Comparison of ENCODE assay signal across 8 cellular contexts in the genomic region with DNA sequence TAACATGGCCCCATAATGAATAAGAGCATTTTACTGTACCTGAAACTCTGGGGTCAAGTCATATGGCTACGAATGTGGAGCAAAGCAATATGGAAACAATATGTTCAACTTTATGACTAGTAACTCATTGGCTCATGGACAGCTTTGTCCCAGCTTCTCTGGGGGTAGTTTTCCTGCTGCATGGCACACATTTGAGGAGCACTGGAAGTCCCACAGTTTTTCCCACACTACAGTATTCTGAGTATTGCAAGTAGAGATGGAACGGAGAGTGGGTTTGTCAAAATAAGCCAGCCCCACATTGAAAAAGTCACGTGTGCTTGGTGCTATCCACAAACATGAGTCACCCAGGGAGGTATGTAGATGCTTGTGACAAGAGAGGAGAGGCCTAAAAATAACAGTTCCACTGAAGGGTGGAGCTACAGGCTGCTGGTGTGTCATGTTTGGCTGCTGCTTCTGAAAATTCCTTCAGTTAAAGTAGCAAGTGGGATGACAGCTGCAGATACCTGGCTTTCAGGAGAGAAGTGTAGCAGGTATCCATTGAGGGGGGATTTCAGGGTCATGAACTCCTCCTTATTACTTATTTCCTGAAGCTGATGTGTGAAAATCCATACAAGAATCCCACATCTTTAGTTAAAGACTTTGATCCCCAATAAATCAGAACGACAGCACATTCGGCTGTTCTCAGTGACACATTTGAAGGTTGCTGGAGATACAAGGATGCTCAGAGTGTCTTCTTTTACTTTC. TPM values are rescaled to one million over a fixed set of nuclear protein-coding genes. Genes with fewer than 3 reads are reported as not detected.
DNase-seq lines count a peak whose midpoint lies in the region; ATAC-seq, FAIRE-seq and TF ChIP-seq lines count a peak whose summit lies in the region.

No MANE protein-coding gene starts in this region.

- no peak for TF ChIP-seq CTCF in RWPE2 (IDR thresholded peaks at IDR 0.05; ENCODE audit: poor library complexity, severe bottlenecking)
- TF ChIP-seq CTCF in foreskin keratinocyte (conservative IDR thresholded peaks at IDR 0.05): peak; percentile 4
- no peak for TF ChIP-seq CTCF in sigmoid colon (IDR thresholded peaks at IDR 0.05)
- TF ChIP-seq CTCF in D721Med (IDR thresholded peaks at IDR 0.05; ENCODE audit: insufficient read depth, missing control alignments): no peak

- H3K9me3 ChIP-seq in RWPE2 (ENCODE audit: severe bottlenecking): peaks cover 7% of the 10 kb centered on the region
- no peaks in the 10 kb centered on the region for H3K9me3 ChIP-seq in sigmoid colon

- peak in 1 of 4 donors; percentile 62 for TF ChIP-seq EP300 in sigmoid colon (IDR thresholded peaks at IDR 0.05)

- H3K4me1 ChIP-seq in RWPE2 (ENCODE audit: insufficient read depth, poor library complexity, severe bottlenecking) (peaks cover 37% of the 10 kb centered on the region), foreskin keratinocyte (peaks cover 36% of the 10 kb centered on the region), sigmoid colon (peaks cover 0 to 38% (median 36%) of the 10 kb centered on the region in 4 donors)

- no peak for FAIRE-seq in D721Med (lab: Jason Lieb, UNC)

- DNase-seq in GM03348 (ENCODE audit: low spot score) (peak; percentile 88), RWPE2 (ENCODE audit: low spot score) (no peak), foreskin keratinocyte (peak; percentile 96 to 98), sigmoid colon (peak; percentile 70), D721Med (ENCODE audit: insufficient read length, low spot score) (no peak), DMS79 treated with DMSO at 0.1 percent for 48 hours (lab: John Stamatoyannopoulos, UW) (no peak)

- TF ChIP-seq POLR2A in sigmoid colon (IDR thresholded peaks at IDR 0.05): no peak

- H3K27ac ChIP-seq in RWPE2 (ENCODE audit: poor library complexity, severe bottlenecking) (peak overlapping the region; percentile 95), foreskin keratinocyte (peak overlapping the region; percentile 98), sigmoid colon (peak overlapping the region; percentile 41 to 72 (median 53))

- 36 to 61% methylated on average over 5 of the region's 5 CpGs for WGBS in sigmoid colon, 2 donors

- peak; percentile 70 for ATAC-seq in RWPE2 (ENCODE audit: low read depth)
- peak; percentile 77 for ATAC-seq in foreskin keratinocyte
- no peak for ATAC-seq in GM21367 (IDR thresholded peaks at IDR 0.05; ENCODE audit: unreplicated experiment)
- no peak for ATAC-seq in GM21390 (IDR thresholded peaks at IDR 0.05; ENCODE audit: unreplicated experiment)

- H3K27me3 ChIP-seq in RWPE2 (ENCODE audit: insufficient read depth, poor library complexity, severe bottlenecking) (no peaks in the 10 kb centered on the region), foreskin keratinocyte (no peaks in the 10 kb centered on the region), sigmoid colon (no peaks in the 10 kb centered on the region)

- intact Hi-C loops in sigmoid colon (cut with DNase I): loop anchor here (10.0 kb wide), 1 partner anchor 301 kb away; the partner anchor contains the start of gene GATA6

- H3K36me3 ChIP-seq in RWPE2 (ENCODE audit: low read depth) (no peaks in the 10 kb centered on the region), sigmoid colon (no peaks in the 10 kb centered on the region)

- H3K4me3 ChIP-seq in RWPE2 (ENCODE audit: severe bottlenecking) (no peak overlapping the region), sigmoid colon (no peak overlapping the region)

RNA-seq across cellular contexts. Expression of gene CTAGE1, which starts 48.3 kb away (rescaled TPM):
- total RNA-seq in foreskin keratinocyte: not detected in 2 replicates
- not detected in 2 replicates for polyA plus RNA-seq in foreskin keratinocyte
- total RNA-seq in sigmoid colon: not detected
- polyA plus RNA-seq in sigmoid colon: not detected

Comparison
In these comparisons a context has a peak if more than half of its experiments do, and no peak if none do; other contexts are left out.
1. DNase-seq: peak in GM03348 (single experiment), foreskin keratinocyte (2 of 2) and sigmoid colon (single experiment); none in RWPE2 (single experiment), D721Med (single experiment) and DMS79 treated with DMSO at 0.1 percent for 48 hours (single experiment).
2. ATAC-seq: peak in RWPE2 (single experiment) and foreskin keratinocyte (single experiment); none in GM21367 (single experiment) and GM21390 (single experiment).
3. Peak in every context shown above with its lines, with median percentiles within 50 percentile points of each other: H3K27ac ChIP-seq.